ENCODE assay signal across 22 cellular contexts in the genomic region with DNA sequence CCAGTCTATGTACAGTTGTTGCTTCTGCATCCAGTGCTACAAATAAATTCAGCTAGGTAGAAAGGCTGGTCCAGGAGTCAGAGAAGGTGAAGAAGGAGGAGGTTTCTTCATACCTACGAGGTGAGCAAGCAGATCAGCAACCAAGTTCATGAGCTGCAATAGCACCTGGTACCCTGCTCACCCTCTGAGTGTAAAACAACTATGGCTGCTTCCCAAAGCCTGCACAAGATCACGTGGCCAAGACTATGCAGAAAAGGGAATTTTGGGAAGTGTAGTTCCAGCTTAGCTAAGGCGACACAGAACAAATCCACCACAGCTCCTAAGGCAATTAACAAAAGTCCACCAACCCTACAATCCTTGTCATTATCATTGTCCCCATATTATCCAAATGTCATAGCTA.
DNase-seq lines count a peak whose midpoint lies in the region; ATAC-seq, FAIRE-seq and TF ChIP-seq lines count a peak whose summit lies in the region.
"Had no signal": no experiment of that assay in that cellular context is flagged by ENCODE, and none has a peak within 500 bp of the region (broad histone marks: within the 10 kb centered on the region; RNA-seq: fewer than 3 reads in every experiment).

No MANE protein-coding gene starts in this region.

- no peak overlapping the region for H3K4me2 ChIP-seq in HepG2 (ENCODE audit: low read depth, low read length)

- no peak for TF ChIP-seq RAD21 in HepG2 (CRISPR knock-in tag; IDR thresholded peaks at IDR 0.05)

- no peaks in the 10 kb centered on the region for H3K79me2 ChIP-seq in HepG2 (ENCODE audit: insufficient read depth, low read length)

- H3K9me3 Mint-ChIP-seq in immature natural killer cell, result peaks cover 0 to 5% (median 0%) of the 10 kb centered on the region in 6 donors

- no peak for TF ChIP-seq EP300 in HepG2 (IDR thresholded peaks at IDR 0.05; ENCODE audit: low read depth in 2 of 2, low read length in 2 of 2)
- no peak for TF ChIP-seq EP300 in HepG2 (CRISPR knock-in tag; IDR thresholded peaks at IDR 0.05; ENCODE audit: borderline replicate concordance)

- H4K20me1 ChIP-seq in HepG2 (ENCODE audit: insufficient read depth, low read length), result no peaks in the 10 kb centered on the region

- ATAC-seq in HepG2 (no peak), right lobe of liver (no peak), SK-N-SH treated with all-trans-retinoic acid at 6 μM for 48 hours (peak; percentile 77)

- H3K27me3 ChIP-seq in HepG2 (ENCODE audit: control insufficient read depth in 1 of 2, insufficient read depth in 2 of 2, low read length in 2 of 2), result no peaks in the 10 kb centered on the region
- H3K27me3 ChIP-seq in right lobe of liver, result no peaks in the 10 kb centered on the region
- no peaks in the 10 kb centered on the region for H3K27me3 ChIP-seq in breast epithelium

- in situ Hi-C loops in HepG2 (cut with HindIII; ENCODE audit: extremely low pct_ligation_motif_present, low pct_unique_long_range_greater_than_20kb), result no loop called here

- H3K27me3 Mint-ChIP-seq in immature natural killer cell (ENCODE audit: low read depth in 3 of 3), result peaks cover 0 to 14% (median 2%) of the 10 kb centered on the region in 3 donors
- H3K27me3 Mint-ChIP-seq: B cell; CD4-positive, alpha-beta T cell had no signal

- no peaks in the 10 kb centered on the region for H3K4me1 Mint-ChIP-seq in immature natural killer cell
- H3K4me1 Mint-ChIP-seq: B cell had no signal

- no peak overlapping the region for H3K27ac Mint-ChIP-seq in immature natural killer cell
- H3K27ac Mint-ChIP-seq: B cell; CD4-positive, alpha-beta T cell had no signal

- TF ChIP-seq POLR2A in HepG2 (IDR thresholded peaks at IDR 0.05; ENCODE audit: insufficient read depth in 1 of 2, low read depth in 2 of 2, low read length in 2 of 2), result no peak
- TF ChIP-seq POLR2A in right lobe of liver (IDR thresholded peaks at IDR 0.05), result no peak
- TF ChIP-seq POLR2A in breast epithelium (IDR thresholded peaks at IDR 0.05), result no peak

- H3K9me3 ChIP-seq in HepG2 (ENCODE audit: low read length), result peaks cover 10% of the 10 kb centered on the region; the same call in 1 of the 2 replicates
- no peaks in the 10 kb centered on the region for H3K9me3 ChIP-seq in right lobe of liver
- peaks cover 0 to 9% of the 10 kb centered on the region in 2 donors for H3K9me3 ChIP-seq in breast epithelium

- H3K4me3 ChIP-seq in HepG2 (replicated peaks in 1 of 3; ENCODE audit: insufficient read depth in 1 of 3, low read depth in 2 of 3, low read length in 3 of 3) (no peak overlapping the region), right lobe of liver (no peak overlapping the region), breast epithelium (no peak overlapping the region)
- H3K4me3 ChIP-seq: SK-N-MC had no signal

- H3K36me3 Mint-ChIP-seq in immature natural killer cell, result no peaks in the 10 kb centered on the region

- no peak for FAIRE-seq in HepG2 (lab: Jason Lieb, UNC)
- FAIRE-seq: GM19239 had no signal

- H2AFZ ChIP-seq in HepG2 (ENCODE audit: low read length), result no peak overlapping the region

- no peaks in the 10 kb centered on the region for H3K4me1 ChIP-seq in HepG2 (ENCODE audit: insufficient read depth, low read length)
- H3K4me1 ChIP-seq in right lobe of liver, result no peaks in the 10 kb centered on the region
- no peaks in the 10 kb centered on the region for H3K4me1 ChIP-seq in breast epithelium

- intact Hi-C loops in HepG2 (cut with micrococcal nuclease; ENCODE audit: unreplicated experiment), result no loop called here
- intact Hi-C loops in right lobe of liver (cut with DNase I), result no loop called here
- intact Hi-C loops in breast epithelium (cut with DNase I; ENCODE audit: low total_unique reads), result no loop called here

- TF ChIP-seq CTCF in HepG2 (CRISPR knock-in tag; IDR thresholded peaks at IDR 0.05) (no peak), right lobe of liver (IDR thresholded peaks at IDR 0.05) (no peak), breast epithelium (IDR thresholded peaks at IDR 0.05) (no peak)

- CTCF ChIA-PET in HepG2 (lab: Yijun Ruan, JAX; ENCODE audit: low intra/inter-chr PET ratio, low total read pairs), result no interaction called here

- no peak overlapping the region for H3K9ac ChIP-seq in HepG2 (ENCODE audit: insufficient read depth, low read depth, low read length)

- DNase-seq in HepG2 (ENCODE audit: low spot score) (no peak), right lobe of liver (no peak), midbrain (lab: John Stamatoyannopoulos, UW) (peak; percentile 1), immature natural killer cell (no peak), NCI-H1417 treated with DMSO at 0.1 percent for 48 hours (lab: John Stamatoyannopoulos, UW) (no peak), breast epithelium (ENCODE audit: low spot score in 2 of 2) (no peak), OCI-M2 (lab: John Stamatoyannopoulos, UW; ENCODE audit: unreplicated experiment) (no peak)
- DNase-seq: ACHN; Calu3; CD4-positive, alpha-beta T cell; DMS79 treated with DMSO at 0.1 percent for 48 hours; GDM1; KG1; MM.1S; NCI-H1105 treated with DMSO at 0.1 percent for 48 hours; NCI-H1930; NCI-H2227 treated with DMSO at 0.1 percent for 48 hours; NCI-H524 treated with DMSO at 0.1 percent for 48 hours had no signal

- BruUV-seq in HepG2 (replicated peaks; lab: Mats Ljungman, UMichigan), result no TSS peak

- H3K27ac ChIP-seq in HepG2 (ENCODE audit: extremely low read length, insufficient read depth, low read length), result no peak overlapping the region
- H3K27ac ChIP-seq in right lobe of liver, result no peak overlapping the region
- no peak overlapping the region for H3K27ac ChIP-seq in breast epithelium
- H3K27ac ChIP-seq: SK-N-MC had no signal

- POLR2A ChIA-PET in HepG2 (lab: Yijun Ruan, JAX), result no interaction called here

- 0% methylated on average over 2 of the region's 3 CpGs for WGBS in HepG2 (ENCODE audit: low lambda C conversion rate)
- 63% methylated on average over 2 of the region's 3 CpGs for WGBS in right lobe of liver (ENCODE audit: insufficient coverage, low coverage, low lambda C conversion rate, missing lambda C conversion rate)

- H3K36me3 ChIP-seq in HepG2 (replicated peaks in 1 of 2; ENCODE audit: control insufficient read depth in 1 of 2, insufficient read depth in 2 of 2, low read length in 2 of 2) (no peaks in the 10 kb centered on the region), right lobe of liver (no peaks in the 10 kb centered on the region), breast epithelium (no peaks in the 10 kb centered on the region)

- no peak overlapping the region for H3K4me3 Mint-ChIP-seq in immature natural killer cell
- H3K4me3 Mint-ChIP-seq: B cell; CD4-positive, alpha-beta T cell had no signal

TF ChIP-seq in HepG2, 621 proteins besides CTCF, POLR2A, EP300 and RAD21 (continues in another document):
- TF ChIP-seq AGO1 (IDR thresholded peaks at IDR 0.05; ENCODE audit: low read depth, low read length, poor library complexity, severe bottlenecking) (no peak), THAP11 (CRISPR knock-in tag; IDR thresholded peaks at IDR 0.05) (peak; percentile 75), ZBTB38 (CRISPR knock-in tag; IDR thresholded peaks at IDR 0.05) (no peak)
- TF ChIP-seq, protein P1, sequence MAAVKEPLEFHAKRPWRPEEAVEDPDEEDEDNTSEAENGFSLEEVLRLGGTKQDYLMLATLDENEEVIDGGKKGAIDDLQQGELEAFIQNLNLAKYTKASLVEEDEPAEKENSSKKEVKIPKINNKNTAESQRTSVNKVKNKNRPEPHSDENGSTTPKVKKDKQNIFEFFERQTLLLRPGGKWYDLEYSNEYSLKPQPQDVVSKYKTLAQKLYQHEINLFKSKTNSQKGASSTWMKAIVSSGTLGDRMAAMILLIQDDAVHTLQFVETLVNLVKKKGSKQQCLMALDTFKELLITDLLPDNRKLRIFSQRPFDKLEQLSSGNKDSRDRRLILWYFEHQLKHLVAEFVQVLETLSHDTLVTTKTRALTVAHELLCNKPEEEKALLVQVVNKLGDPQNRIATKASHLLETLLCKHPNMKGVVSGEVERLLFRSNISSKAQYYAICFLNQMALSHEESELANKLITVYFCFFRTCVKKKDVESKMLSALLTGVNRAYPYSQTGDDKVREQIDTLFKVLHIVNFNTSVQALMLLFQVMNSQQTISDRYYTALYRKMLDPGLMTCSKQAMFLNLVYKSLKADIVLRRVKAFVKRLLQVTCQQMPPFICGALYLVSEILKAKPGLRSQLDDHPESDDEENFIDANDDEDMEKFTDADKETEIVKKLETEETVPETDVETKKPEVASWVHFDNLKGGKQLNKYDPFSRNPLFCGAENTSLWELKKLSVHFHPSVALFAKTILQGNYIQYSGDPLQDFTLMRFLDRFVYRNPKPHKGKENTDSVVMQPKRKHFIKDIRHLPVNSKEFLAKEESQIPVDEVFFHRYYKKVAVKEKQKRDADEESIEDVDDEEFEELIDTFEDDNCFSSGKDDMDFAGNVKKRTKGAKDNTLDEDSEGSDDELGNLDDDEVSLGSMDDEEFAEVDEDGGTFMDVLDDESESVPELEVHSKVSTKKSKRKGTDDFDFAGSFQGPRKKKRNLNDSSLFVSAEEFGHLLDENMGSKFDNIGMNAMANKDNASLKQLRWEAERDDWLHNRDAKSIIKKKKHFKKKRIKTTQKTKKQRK (IDR thresholded peaks at IDR 0.05; ENCODE audit: low read length), result no peak

TF ChIP-seq in SK-N-SH treated with all-trans-retinoic acid at 6 μM for 48 hours, 23 proteins besides CTCF, POLR2A, EP300 and RAD21 (continues in another document):
- no peak for TF ChIP-seq ZNF8 (CRISPR knock-in tag; IDR thresholded peaks at IDR 0.05)
- no peak for TF ChIP-seq ZFP3 (CRISPR knock-in tag; IDR thresholded peaks at IDR 0.05)
- no peak for TF ChIP-seq OSR1 (CRISPR knock-in tag; IDR thresholded peaks at IDR 0.05)
- TF ChIP-seq, protein P2, sequence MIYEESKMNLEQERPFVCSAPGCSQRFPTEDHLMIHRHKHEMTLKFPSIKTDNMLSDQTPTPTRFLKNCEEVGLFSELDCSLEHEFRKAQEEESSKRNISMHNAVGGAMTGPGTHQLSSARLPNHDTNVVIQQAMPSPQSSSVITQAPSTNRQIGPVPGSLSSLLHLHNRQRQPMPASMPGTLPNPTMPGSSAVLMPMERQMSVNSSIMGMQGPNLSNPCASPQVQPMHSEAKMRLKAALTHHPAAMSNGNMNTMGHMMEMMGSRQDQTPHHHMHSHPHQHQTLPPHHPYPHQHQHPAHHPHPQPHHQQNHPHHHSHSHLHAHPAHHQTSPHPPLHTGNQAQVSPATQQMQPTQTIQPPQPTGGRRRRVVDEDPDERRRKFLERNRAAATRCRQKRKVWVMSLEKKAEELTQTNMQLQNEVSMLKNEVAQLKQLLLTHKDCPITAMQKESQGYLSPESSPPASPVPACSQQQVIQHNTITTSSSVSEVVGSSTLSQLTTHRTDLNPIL (CRISPR knock-in tag; IDR thresholded peaks at IDR 0.05; ENCODE audit: low read depth), result no peak
- TF ChIP-seq TOX (CRISPR knock-in tag; IDR thresholded peaks at IDR 0.05; ENCODE audit: borderline replicate concordance), result no peak
- TF ChIP-seq ZC3H10 (CRISPR knock-in tag; IDR thresholded peaks at IDR 0.05), result no peak
- TF ChIP-seq ESRRG (CRISPR knock-in tag; IDR thresholded peaks at IDR 0.05), result no peak
- no peak for TF ChIP-seq BACH2 (CRISPR knock-in tag; IDR thresholded peaks at IDR 0.05; ENCODE audit: borderline replicate concordance)
- TF ChIP-seq PPARA (CRISPR knock-in tag; IDR thresholded peaks at IDR 0.05; ENCODE audit: borderline replicate concordance), result no peak
